Comparison of ENCODE assay signal across 18 cellular contexts in the genomic region with DNA sequence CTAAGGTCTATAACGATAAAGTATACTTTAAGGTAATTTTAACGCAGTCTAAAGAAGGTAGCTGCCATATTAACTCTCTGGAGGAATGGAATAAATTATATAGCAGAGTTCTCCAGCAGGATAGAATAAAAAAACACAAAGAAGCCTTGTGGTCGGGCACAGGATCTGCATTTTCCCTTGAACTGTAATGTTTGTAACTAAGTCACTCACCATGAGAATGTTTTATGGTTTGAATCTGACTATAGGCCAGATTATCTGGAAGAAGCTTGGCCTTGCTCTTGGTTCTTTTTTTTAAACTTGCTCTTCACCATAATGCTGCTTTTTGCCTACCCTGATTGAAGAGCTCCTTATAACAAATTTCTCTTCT.
DNase-seq lines count a peak whose midpoint lies in the region; ATAC-seq, FAIRE-seq and TF ChIP-seq lines count a peak whose summit lies in the region.
"Had no signal": no experiment of that assay in that cellular context is flagged by ENCODE, and none has a peak within 500 bp of the region (broad histone marks: within the 10 kb centered on the region; RNA-seq: fewer than 3 reads in every experiment).

No MANE protein-coding gene starts in this region.

- H2AFZ ChIP-seq in HepG2 (ENCODE audit: low read length) = no peak overlapping the region
- H2AFZ ChIP-seq: GM23248 had no signal

- H3K27me3 ChIP-seq in right lobe of liver (no peaks in the 10 kb centered on the region), HepG2 (ENCODE audit: control insufficient read depth in 1 of 2, insufficient read depth in 2 of 2, low read length in 2 of 2) (no peaks in the 10 kb centered on the region; a peak in 1 of 5 replicates)

- no peaks in the 10 kb centered on the region for H4K20me1 ChIP-seq in HepG2 (ENCODE audit: insufficient read depth, low read length)

- TF ChIP-seq CTCF in right lobe of liver (IDR thresholded peaks at IDR 0.05) (no peak), HepG2 (CRISPR knock-in tag; IDR thresholded peaks at IDR 0.05) (no peak), nephron (IDR thresholded peaks at IDR 0.05; ENCODE audit: unreplicated experiment in 3 of 3) (no peak)

- no peak for FAIRE-seq in HepG2 (lab: Jason Lieb, UNC)
- FAIRE-seq: G401.6, HTR-8/SVneo had no signal

- no peaks in the 10 kb centered on the region for H3K36me3 Mint-ChIP-seq in nephron (ENCODE audit: low read depth)
- H3K36me3 Mint-ChIP-seq: CD4-positive, alpha-beta memory T cell had no signal

- H3K36me3 ChIP-seq in right lobe of liver (no peaks in the 10 kb centered on the region), HepG2 (replicated peaks in 1 of 2; ENCODE audit: control insufficient read depth in 1 of 2, insufficient read depth in 2 of 2, low read length in 2 of 2) (no peaks in the 10 kb centered on the region)

- 60% methylated on average over 3 of the region's 3 CpGs for WGBS in right lobe of liver (ENCODE audit: insufficient coverage, low coverage, low lambda C conversion rate, missing lambda C conversion rate)
- WGBS in HepG2 (ENCODE audit: low lambda C conversion rate) = 19% methylated on average over 3 of the region's 3 CpGs

- no peaks in the 10 kb centered on the region for H3K79me2 ChIP-seq in HepG2 (ENCODE audit: insufficient read depth, low read length)

- H3K27me3 Mint-ChIP-seq in nephron (ENCODE audit: low read depth) = no peaks in the 10 kb centered on the region

- ATAC-seq in right lobe of liver (peak in 2 of 4 donors; percentile 15 to 39), HepG2 (no peak), HG02973 (IDR thresholded peaks at IDR 0.05; ENCODE audit: unreplicated experiment) (no peak), GM21737 (IDR thresholded peaks at IDR 0.05; ENCODE audit: unreplicated experiment) (no peak)
- ATAC-seq: PC-3 had no signal

- peaks cover 12% of the 10 kb centered on the region for H3K4me1 Mint-ChIP-seq in nephron
- H3K4me1 Mint-ChIP-seq: CD4-positive, alpha-beta memory T cell had no signal

- no peaks in the 10 kb centered on the region for H3K9me3 ChIP-seq in right lobe of liver
- H3K9me3 ChIP-seq in HepG2 (ENCODE audit: low read length) = no peaks in the 10 kb centered on the region

- H3K4me3 Mint-ChIP-seq in nephron = no peak overlapping the region
- H3K4me3 Mint-ChIP-seq: CD4-positive, alpha-beta memory T cell had no signal

- POLR2A ChIA-PET in HepG2 (lab: Yijun Ruan, JAX) = no interaction called here

- BruUV-seq in HepG2 (replicated peaks; lab: Mats Ljungman, UMichigan) = no TSS peak

- H3K9ac ChIP-seq in HepG2 (ENCODE audit: insufficient read depth, low read depth, low read length) = no peak overlapping the region
- H3K9ac ChIP-seq: GM23248 had no signal

- no peak for DNase-seq in right lobe of liver
- DNase-seq in HepG2 (ENCODE audit: low spot score) = no peak
- peak; percentile 51 for DNase-seq in glomerular visceral epithelial cell (ENCODE audit: extremely low spot score)
- DNase-seq in activated effector memory CD4-positive, alpha-beta T cell treated with Interleukin-2 at 50 U/mL for 16 hours = no peak
- no peak for DNase-seq in NCI-H146 (lab: John Stamatoyannopoulos, UW)
- DNase-seq: 8988T; CD4-positive, alpha-beta memory T cell; DND-41; GM23248; HCEC 1CT; NCI-H187; PC-3 had no signal

- no peak for TF ChIP-seq RAD21 in HepG2 (CRISPR knock-in tag; IDR thresholded peaks at IDR 0.05)

- in situ Hi-C loops in HepG2 (cut with HindIII; ENCODE audit: extremely low pct_ligation_motif_present, low pct_unique_long_range_greater_than_20kb) = no loop called here

- H3K4me3 ChIP-seq in right lobe of liver = peak overlapping the region in 1 of 3 donors; percentile 25
- H3K4me3 ChIP-seq in HepG2 (replicated peaks in 1 of 3; ENCODE audit: insufficient read depth in 1 of 3, low read depth in 2 of 3, low read length in 3 of 3) = no peak overlapping the region
- H3K4me3 ChIP-seq: GM23248 had no signal

- CTCF ChIA-PET in HepG2 (lab: Yijun Ruan, JAX; ENCODE audit: low intra/inter-chr PET ratio, low total read pairs) = no interaction called here

- no peaks in the 10 kb centered on the region for H3K9me3 Mint-ChIP-seq in nephron
- H3K9me3 Mint-ChIP-seq: CD4-positive, alpha-beta memory T cell had no signal

- TF ChIP-seq EP300 in HepG2 (IDR thresholded peaks at IDR 0.05; ENCODE audit: low read depth in 2 of 2, low read length in 2 of 2) (no peak), HepG2 (CRISPR knock-in tag; IDR thresholded peaks at IDR 0.05; ENCODE audit: borderline replicate concordance) (no peak)

- TF ChIP-seq POLR2A in right lobe of liver (IDR thresholded peaks at IDR 0.05) = no peak
- no peak for TF ChIP-seq POLR2A in HepG2 (IDR thresholded peaks at IDR 0.05; ENCODE audit: insufficient read depth in 1 of 2, low read depth in 2 of 2, low read length in 2 of 2)

- H3K27ac ChIP-seq in right lobe of liver (peak overlapping the region; percentile 33 to 79 (median 57)), HepG2 (ENCODE audit: extremely low read length, insufficient read depth, low read length) (no peak overlapping the region)
- H3K27ac ChIP-seq: GM23248, HL-60 had no signal

- no peak overlapping the region for H3K4me2 ChIP-seq in HepG2 (ENCODE audit: low read depth, low read length)

- H3K4me1 ChIP-seq in right lobe of liver = peaks cover 0 to 15% (median 5%) of the 10 kb centered on the region in 4 donors
- H3K4me1 ChIP-seq in HepG2 (ENCODE audit: insufficient read depth, low read length) = no peaks in the 10 kb centered on the region

- intact Hi-C loops in right lobe of liver (cut with DNase I) = no loop called here
- intact Hi-C loops in HepG2 (cut with micrococcal nuclease; ENCODE audit: unreplicated experiment) = no loop called here

- peak overlapping the region; percentile 82 to 97 (median 87) for H3K27ac Mint-ChIP-seq in nephron
- H3K27ac Mint-ChIP-seq: CD4-positive, alpha-beta memory T cell had no signal

TF ChIP-seq in HepG2, 621 proteins besides CTCF, POLR2A, EP300 and RAD21:
- TF ChIP-seq ZNF891 (CRISPR knock-in tag; IDR thresholded peaks at IDR 0.05) (no peak), ZC3H13 (CRISPR knock-in tag; IDR thresholded peaks at IDR 0.05) (no peak), RFX5 (IDR thresholded peaks at IDR 0.05; ENCODE audit: low read depth, low read length) (no peak), NAIF1 (CRISPR knock-in tag; IDR thresholded peaks at IDR 0.05; ENCODE audit: borderline replicate concordance) (no peak)
- TF ChIP-seq, protein P1, sequence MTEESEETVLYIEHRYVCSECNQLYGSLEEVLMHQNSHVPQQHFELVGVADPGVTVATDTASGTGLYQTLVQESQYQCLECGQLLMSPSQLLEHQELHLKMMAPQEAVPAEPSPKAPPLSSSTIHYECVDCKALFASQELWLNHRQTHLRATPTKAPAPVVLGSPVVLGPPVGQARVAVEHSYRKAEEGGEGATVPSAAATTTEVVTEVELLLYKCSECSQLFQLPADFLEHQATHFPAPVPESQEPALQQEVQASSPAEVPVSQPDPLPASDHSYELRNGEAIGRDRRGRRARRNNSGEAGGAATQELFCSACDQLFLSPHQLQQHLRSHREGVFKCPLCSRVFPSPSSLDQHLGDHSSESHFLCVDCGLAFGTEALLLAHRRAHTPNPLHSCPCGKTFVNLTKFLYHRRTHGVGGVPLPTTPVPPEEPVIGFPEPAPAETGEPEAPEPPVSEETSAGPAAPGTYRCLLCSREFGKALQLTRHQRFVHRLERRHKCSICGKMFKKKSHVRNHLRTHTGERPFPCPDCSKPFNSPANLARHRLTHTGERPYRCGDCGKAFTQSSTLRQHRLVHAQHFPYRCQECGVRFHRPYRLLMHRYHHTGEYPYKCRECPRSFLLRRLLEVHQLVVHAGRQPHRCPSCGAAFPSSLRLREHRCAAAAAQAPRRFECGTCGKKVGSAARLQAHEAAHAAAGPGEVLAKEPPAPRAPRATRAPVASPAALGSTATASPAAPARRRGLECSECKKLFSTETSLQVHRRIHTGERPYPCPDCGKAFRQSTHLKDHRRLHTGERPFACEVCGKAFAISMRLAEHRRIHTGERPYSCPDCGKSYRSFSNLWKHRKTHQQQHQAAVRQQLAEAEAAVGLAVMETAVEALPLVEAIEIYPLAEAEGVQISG (CRISPR knock-in tag; IDR thresholded peaks at IDR 0.05) = no peak
- TF ChIP-seq, protein P2, sequence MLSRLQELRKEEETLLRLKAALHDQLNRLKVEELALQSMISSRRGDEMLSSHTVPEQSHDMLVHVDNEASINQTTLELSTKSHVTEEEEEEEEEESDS (CRISPR knock-in tag; IDR thresholded peaks at IDR 0.05; ENCODE audit: borderline replicate concordance) = no peak
